ENCODE assay signal across 10 cellular contexts in the genomic region with DNA sequence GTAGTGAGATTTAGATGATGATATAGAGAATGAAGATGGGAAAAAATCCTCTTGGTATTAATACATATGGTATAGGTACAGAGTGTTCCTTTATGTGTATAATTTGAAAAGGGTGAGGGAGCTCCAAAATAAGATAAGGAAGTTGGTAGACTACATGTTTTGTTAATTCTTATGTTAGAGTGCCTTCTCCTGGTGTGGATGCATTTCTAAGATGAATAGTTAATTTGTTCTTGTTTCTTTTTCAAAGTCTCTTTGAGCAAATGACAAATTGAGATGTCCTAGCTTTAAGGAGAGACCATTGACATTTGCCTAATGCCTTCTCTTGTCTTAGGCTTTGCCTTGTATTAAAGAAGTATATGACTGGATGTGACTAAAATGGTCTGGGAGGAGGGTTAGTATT. TPM values are rescaled to one million over a fixed set of nuclear protein-coding genes. Genes with fewer than 3 reads are reported as not detected.
A peak's percentile ranks its signal among the peaks of the same experiment; 100 is the strongest.
DNase-seq lines count a peak whose midpoint lies in the region; ATAC-seq and TF ChIP-seq lines count a peak whose summit lies in the region.
"Had no signal": no experiment of that assay in that cellular context is flagged by ENCODE, and none has a peak within 500 bp of the region (broad histone marks: within the 10 kb centered on the region; RNA-seq: fewer than 3 reads in every experiment).

No MANE protein-coding gene starts in this region.

- H3K4me3 ChIP-seq in CD8-positive, alpha-beta memory T cell (ENCODE audit: low read length): no peak overlapping the region
- H3K4me3 ChIP-seq in KMS-11 (IDR thresholded peaks at IDR 0.05; ENCODE audit: insufficient read depth, low read depth, low read length) (no peak overlapping the region), muscle layer of duodenum (ENCODE audit: low read depth in 1 of 2, low read length in 2 of 2) (no peak overlapping the region)

- H3K27ac Mint-ChIP-seq in CD8-positive, alpha-beta memory T cell: peak overlapping the region; percentile 72 to 88 (median 83)
- peak overlapping the region in 3 of 5 experiments; percentile 9 to 81 (median 52) for H3K27ac Mint-ChIP-seq in brain

- H3K4me2 ChIP-seq in KMS-11: peak overlapping the region; percentile 23; the same call in 1 of the 2 replicates

- H3K27ac ChIP-seq in CD8-positive, alpha-beta memory T cell (ENCODE audit: low read depth, low read length): no peak overlapping the region
- H3K27ac ChIP-seq in KMS-11 (no peak overlapping the region), muscle layer of duodenum (ENCODE audit: low read length) (peak overlapping the region; percentile 64)
- H3K27ac ChIP-seq: neutrophil had no signal

- no peak overlapping the region for H3K9ac ChIP-seq in KMS-11

- DNase-seq in CD8-positive, alpha-beta memory T cell: peak in 2 of 5 donors; percentile 19 to 33
- DNase-seq in NCI-H748 treated with DMSO at 0.1 percent for 48 hours (lab: John Stamatoyannopoulos, UW): no peak
- DNase-seq: activated CD8-positive, alpha-beta memory T cell treated with anti-CD3 and anti-CD28 coated beads, Interleukin-2, amount 50 U/mL, for 4 hours had no signal

- peaks cover 23% of the 10 kb centered on the region; the same call in 1 of the 2 replicates for H3K79me2 ChIP-seq in KMS-11 (ENCODE audit: insufficient read depth, low read depth)

- POLR2A ChIA-PET in CD8-positive, alpha-beta memory T cell (lab: Charles Lee): interaction anchor here (0.6 kb wide), 2 partner anchors 35 to 119 kb away, joined by 4 to 8 read pairs; no protein-coding TSS in a partner anchor

- H3K27me3 ChIP-seq in CD8-positive, alpha-beta memory T cell (ENCODE audit: insufficient read depth, low read length, poor library complexity, severe bottlenecking): no peaks in the 10 kb centered on the region
- H3K27me3 ChIP-seq in KMS-11 (ENCODE audit: insufficient read depth, low read depth) (no peaks in the 10 kb centered on the region), muscle layer of duodenum (ENCODE audit: low read depth, low read length) (no peaks in the 10 kb centered on the region)
- H3K27me3 ChIP-seq: neutrophil had no signal

- H3K4me3 Mint-ChIP-seq in CD8-positive, alpha-beta memory T cell: peak overlapping the region in 3 of 7 donors; percentile 9 to 46 (median 23)
- peak overlapping the region in 3 of 5 experiments; percentile 5 to 31 (median 6) for H3K4me3 Mint-ChIP-seq in brain

- H3K9me3 Mint-ChIP-seq in CD8-positive, alpha-beta memory T cell: no peaks in the 10 kb centered on the region
- H3K9me3 Mint-ChIP-seq in brain: peaks cover 0 to 12% (median 8%) of the 10 kb centered on the region in 5 experiments

- H2AFZ ChIP-seq in KMS-11 (ENCODE audit: low read depth): no peak overlapping the region

- H3K27me3 Mint-ChIP-seq in CD8-positive, alpha-beta memory T cell: no peaks in the 10 kb centered on the region
- no peaks in the 10 kb centered on the region for H3K27me3 Mint-ChIP-seq in brain

- TF ChIP-seq CTCF in KMS-11 (conservative IDR thresholded peaks at IDR 0.05; ENCODE audit: low read depth, low read length): no peak
- TF ChIP-seq CTCF in brain (conservative IDR thresholded peaks at IDR 0.05): peak in 1 of 2 experiments; percentile 32

- ATAC-seq in GM21390 (IDR thresholded peaks at IDR 0.05; ENCODE audit: unreplicated experiment): no peak
- no peak for ATAC-seq in GM18861 (IDR thresholded peaks at IDR 0.05; ENCODE audit: unreplicated experiment)
- ATAC-seq in HG02970 (IDR thresholded peaks at IDR 0.05; ENCODE audit: low FRiP score, unreplicated experiment): no peak

- peaks cover 20% of the 10 kb centered on the region for H3K4me1 ChIP-seq in CD8-positive, alpha-beta memory T cell (ENCODE audit: insufficient read depth, low read length)
- H3K4me1 ChIP-seq in KMS-11 (ENCODE audit: low read depth, poor library complexity, severe bottlenecking) (peaks cover 33% of the 10 kb centered on the region), muscle layer of duodenum (ENCODE audit: control insufficient read depth in 1 of 2, insufficient read depth in 2 of 2, low read length in 2 of 2) (peaks cover 8 to 10% of the 10 kb centered on the region in 2 donors)

- H3K4me1 Mint-ChIP-seq in CD8-positive, alpha-beta memory T cell: peaks cover 54 to 88% (median 77%) of the 10 kb centered on the region in 3 donors
- peaks cover 48% of the 10 kb centered on the region for H3K4me1 Mint-ChIP-seq in brain

- H3K36me3 ChIP-seq in CD8-positive, alpha-beta memory T cell (ENCODE audit: insufficient read depth, low read length): no peaks in the 10 kb centered on the region
- H3K36me3 ChIP-seq in KMS-11 (ENCODE audit: insufficient read depth) (no peaks in the 10 kb centered on the region), muscle layer of duodenum (ENCODE audit: control insufficient read depth in 1 of 2, insufficient read depth in 2 of 2, low read length in 2 of 2) (no peaks in the 10 kb centered on the region)
- H3K36me3 ChIP-seq: neutrophil had no signal

- H3K9me3 ChIP-seq in CD8-positive, alpha-beta memory T cell (ENCODE audit: low read length): no peaks in the 10 kb centered on the region
- H3K9me3 ChIP-seq in muscle layer of duodenum (ENCODE audit: control insufficient read depth in 1 of 2, low read length in 2 of 2): no peaks in the 10 kb centered on the region
- H3K9me3 ChIP-seq: neutrophil had no signal

- peaks cover 0 to 4% (median 4%) of the 10 kb centered on the region in 3 donors for H3K36me3 Mint-ChIP-seq in CD8-positive, alpha-beta memory T cell
- peaks cover 23% of the 10 kb centered on the region for H3K36me3 Mint-ChIP-seq in brain

- H4K20me1 ChIP-seq in KMS-11 (ENCODE audit: insufficient read depth): no peaks in the 10 kb centered on the region

- CTCF ChIA-PET in CD8-positive, alpha-beta memory T cell (lab: Charles Lee): interaction anchor here (0.7 to 6.6 kb wide), 14 partner anchors 9 to 123 kb away, joined by 3 to 79 read pairs (median 4); partner anchors contain the start of gene AKAP13

RNA-seq across cellular contexts. Expression of gene AKAP13, which starts 34.1 kb away (rescaled TPM):
- 100 to 1,000 TPM; 109 to 113 TPM for total RNA-seq in CD8-positive, alpha-beta memory T cell
- polyA plus RNA-seq in CD8-positive, alpha-beta memory T cell: 234 TPM
- polyA plus RNA-seq in brain (ENCODE audit: insufficient read depth, low read depth, low replicate concordance): 31.8 TPM
